ENCODE assay signal across 12 cellular contexts in genomic region chr20:44326391-44327159, GRCh38. TPM values are rescaled to one million over a fixed set of nuclear protein-coding genes. Genes with fewer than 3 reads are reported as not detected.
DNase-seq lines count a peak whose midpoint lies in the region; ATAC-seq and TF ChIP-seq lines count a peak whose summit lies in the region.
"Had no signal": no experiment of that assay in that cellular context is flagged by ENCODE, and none has a peak within 500 bp of the region (broad histone marks: within the 10 kb centered on the region; RNA-seq: fewer than 3 reads in every experiment).

No MANE protein-coding gene starts in this region.

- H3K27me3 ChIP-seq in mesendoderm (ENCODE audit: insufficient read depth, low read length, poor library complexity) (no peaks in the 10 kb centered on the region), brain microvascular endothelial cell (replicated peaks) (no peaks in the 10 kb centered on the region)

- peaks cover 2% of the 10 kb centered on the region for H3K4me1 ChIP-seq in mesendoderm (ENCODE audit: control insufficient read depth, low read depth, low read length)
- no peaks in the 10 kb centered on the region for H3K4me1 ChIP-seq in urinary bladder (ENCODE audit: insufficient read depth)

- no peaks in the 10 kb centered on the region for H3K79me2 ChIP-seq in mesendoderm (ENCODE audit: control insufficient read depth, insufficient read depth, low read length)

- DNase-seq in Right ventricle myocardium superior (no peak), cardiac septum (ENCODE audit: low spot score) (no peak), MCF 10A (ENCODE audit: unreplicated experiment) (no peak), mesendoderm (peak; percentile 27), brain microvascular endothelial cell (no peak), left lobe of liver (ENCODE audit: low spot score) (no peak)
- DNase-seq: NCI-H2029 treated with DMSO at 0.1 percent for 48 hours had no signal

- H3K36me3 Mint-ChIP-seq in MCF 10A (ENCODE audit: insufficient read depth, unreplicated experiment) = no peaks in the 10 kb centered on the region
- H3K36me3 Mint-ChIP-seq: CD14-positive monocyte had no signal

- no peaks in the 10 kb centered on the region for H3K27me3 Mint-ChIP-seq in MCF 10A (ENCODE audit: insufficient read depth, unreplicated experiment)

- peak overlapping the region; percentile 82 for H3K4ac ChIP-seq in mesendoderm (ENCODE audit: low read depth, low read length)

- CTCF ChIA-PET in MCF 10A (lab: Yijun Ruan, JAX) = interaction anchor here (0.6 to 10.1 kb wide), 6 partner anchors 16 to 184 kb away, joined by 3 to 90 read pairs (median 4); partner anchors contain the start of gene FITM2

- peak overlapping the region; percentile 63 for H3K18ac ChIP-seq in mesendoderm (ENCODE audit: low read length)

- in situ Hi-C loops in brain microvascular endothelial cell (cut with HindIII; ENCODE audit: low pct_ligation_motif_present, low sequenced_read_pairs) = no loop called here

- H3K4me3 ChIP-seq in mesendoderm (ENCODE audit: low read length) (no peak overlapping the region), urinary bladder (ENCODE audit: low read depth, low read length) (peak overlapping the region; percentile 23), brain microvascular endothelial cell (ENCODE audit: low read depth, low read length) (no peak overlapping the region)

- no peak overlapping the region for H3K27ac Mint-ChIP-seq in MCF 10A (ENCODE audit: low read depth, unreplicated experiment)
- H3K27ac Mint-ChIP-seq: CD14-positive monocyte had no signal

- H3K23ac ChIP-seq in mesendoderm (ENCODE audit: low read length) = peak overlapping the region; percentile 37

- no peaks in the 10 kb centered on the region for H3K4me1 Mint-ChIP-seq in MCF 10A (ENCODE audit: insufficient read depth, unreplicated experiment)
- H3K4me1 Mint-ChIP-seq: CD14-positive monocyte had no signal

- H3K9ac ChIP-seq in mesendoderm (ENCODE audit: low read length) = peak overlapping the region; percentile 31

- no peak overlapping the region for H2BK120ac ChIP-seq in mesendoderm (ENCODE audit: low read depth, low read length)

- H3K56ac ChIP-seq in mesendoderm (ENCODE audit: low read length) = peak overlapping the region; percentile 74

- no peaks in the 10 kb centered on the region for H3K9me3 Mint-ChIP-seq in MCF 10A (ENCODE audit: unreplicated experiment)

- no peak overlapping the region for H2BK5ac ChIP-seq in mesendoderm (ENCODE audit: low read length)

- intact Hi-C loops in Right ventricle myocardium superior (cut with DNase I) (no loop called here), cardiac septum (cut with DNase I) (no loop called here), MCF 10A (cut with micrococcal nuclease) (no loop called here)

- no CpG with 5 or more reads among the region's 50 CpGs for WGBS in mesendoderm (ENCODE audit: extremely low coverage, insufficient coverage, low lambda C conversion rate)
- WGBS in urinary bladder = 12% methylated on average over 49 of the region's 50 CpGs

- H3K27ac ChIP-seq in mesendoderm (ENCODE audit: low read depth, low read length) (no peak overlapping the region), urinary bladder (ENCODE audit: low read depth) (no peak overlapping the region), brain microvascular endothelial cell (no peak overlapping the region)
- H3K27ac ChIP-seq: tibial nerve had no signal

- H2BK15ac ChIP-seq in mesendoderm (replicated peaks; ENCODE audit: low read depth) = no peak overlapping the region

- no peak overlapping the region for H2AK5ac ChIP-seq in mesendoderm (ENCODE audit: low read length)

- ATAC-seq in Right ventricle myocardium superior (ENCODE audit: poor library complexity) (peak; percentile 29), left lobe of liver (no peak), GM18909 (IDR thresholded peaks at IDR 0.05; ENCODE audit: poor library complexity, unreplicated experiment) (no peak)

- no peaks in the 10 kb centered on the region for H3K36me3 ChIP-seq in mesendoderm (ENCODE audit: control insufficient read depth, insufficient read depth, low read length)
- no peaks in the 10 kb centered on the region for H3K36me3 ChIP-seq in urinary bladder (ENCODE audit: insufficient read depth)
- H3K36me3 ChIP-seq in brain microvascular endothelial cell (replicated peaks) = no peaks in the 10 kb centered on the region
- H3K36me3 ChIP-seq: tibial nerve had no signal

- H4K8ac ChIP-seq in mesendoderm (ENCODE audit: low read depth, low read length) = peak overlapping the region; percentile 28

- no TSS peak for BruUV-seq in MCF 10A (replicated peaks; lab: Mats Ljungman, UMichigan)

- H4K5ac ChIP-seq in mesendoderm (ENCODE audit: low read length) = no peak overlapping the region

- no peak for TF ChIP-seq CTCF in MCF 10A (IDR thresholded peaks at IDR 0.05; ENCODE audit: unreplicated experiment)
- TF ChIP-seq CTCF in brain microvascular endothelial cell (IDR thresholded peaks at IDR 0.05; ENCODE audit: low read depth, low read length, missing control alignments) = no peak

- peak overlapping the region; percentile 6 for H3K4me2 ChIP-seq in mesendoderm (ENCODE audit: low read length)

- H3K79me1 ChIP-seq in mesendoderm (ENCODE audit: low read length) = no peaks in the 10 kb centered on the region

- POLR2A ChIA-PET in MCF 10A (lab: Yijun Ruan, JAX) = no interaction called here

- H3K4me3 Mint-ChIP-seq in MCF 10A (ENCODE audit: unreplicated experiment) = peak overlapping the region; percentile 23

RNA-seq across cellular contexts. Expression of gene R3HDML, which starts 10.3 kb away (rescaled TPM):
- not detected for total RNA-seq in Right ventricle myocardium superior
- not detected for total RNA-seq in cardiac septum
- not detected in 2 replicates for total RNA-seq in MCF 10A (2022)
- polyA plus RNA-seq in mesendoderm (2013, experiment 1 of 2) = 0.03 TPM
- not detected for polyA plus RNA-seq in mesendoderm (2013, experiment 2 of 2)
- total RNA-seq in urinary bladder = not detected
- not detected for polyA plus RNA-seq in urinary bladder
- not detected for total RNA-seq in left lobe of liver
- total RNA-seq: lung microvascular endothelial cell, tibial nerve had no signal
- polyA plus RNA-seq: CD14-positive monocyte had no signal

RNA-seq across cellular contexts. Expression of gene FITM2, which starts 15.6 kb away (rescaled TPM):
- total RNA-seq in Right ventricle myocardium superior (150 TPM), cardiac septum (94.0 TPM), MCF 10A (2022) (7.2 and 8.1 TPM in 2 replicates), urinary bladder (7.8 TPM), left lobe of liver (4.9 TPM)
- polyA plus RNA-seq in mesendoderm (2013, experiment 1 of 2) = 1.1 TPM
- 1.0 TPM for polyA plus RNA-seq in mesendoderm (2013, experiment 2 of 2)
- polyA plus RNA-seq in urinary bladder = 8.0 TPM

RNA-seq across cellular contexts. Expression of gene HNF4A, which starts 28.9 kb away (rescaled TPM):
- total RNA-seq in Right ventricle myocardium superior (not detected), cardiac septum (not detected), MCF 10A (2022) (0.22 TPM in 1 of 2 replicates, not detected in the other), urinary bladder (not detected), left lobe of liver (189 TPM)
- 0.03 TPM for polyA plus RNA-seq in mesendoderm (2013, experiment 1 of 2)
- 0.07 TPM for polyA plus RNA-seq in mesendoderm (2013, experiment 2 of 2)
- polyA plus RNA-seq in urinary bladder = 0.09 TPM
- total RNA-seq: lung microvascular endothelial cell, tibial nerve had no signal
- polyA plus RNA-seq: CD14-positive monocyte had no signal

Comparison
In these comparisons a context has a peak if more than half of its experiments do, and no peak if none do; other contexts are left out.
1. RNA of gene FITM2, which starts 15.6 kb away (total RNA-seq): 150 TPM in Right ventricle myocardium superior (single experiment) and 94.0 TPM in cardiac septum (single experiment); 7.8 TPM in urinary bladder (single experiment), 7.2 to 8.1 TPM in MCF 10A and 4.9 TPM in left lobe of liver (single experiment); every median in the first group is over 10 times any median in the second.
2. RNA of gene HNF4A, which starts 28.9 kb away (total RNA-seq): 189 TPM in left lobe of liver (single experiment); not detected in urinary bladder (single experiment), not detected in Right ventricle myocardium superior (single experiment), not detected in cardiac septum (single experiment) and 0.22 TPM in MCF 10A; every median in the first group is over 100 times any median in the second.